Comparison of ENCODE assay signal across 2 cellular contexts in genomic region chr5:115342593-115343377, GRCh38.
A peak's percentile ranks its signal among the peaks of the same experiment; 100 is the strongest.
TF ChIP-seq lines count a peak whose summit lies in the region.

No MANE protein-coding gene starts in this region.

TF ChIP-seq in Ishikawa, 13 proteins besides CTCF, POLR2A, EP300 and RAD21:
- peak; percentile 52 for TF ChIP-seq TEAD4 (IDR thresholded peaks at IDR 0.05)
- no peak for TF ChIP-seq MAX (IDR thresholded peaks at IDR 0.05)
- peak; percentile 70 for TF ChIP-seq NFIC (IDR thresholded peaks at IDR 0.05)
- TF ChIP-seq FOXM1 (IDR thresholded peaks at IDR 0.05; ENCODE audit: borderline replicate concordance, low read depth), result no peak
- TF ChIP-seq ZBTB7A (IDR thresholded peaks at IDR 0.05; ENCODE audit: low read depth), result no peak
- no peak for TF ChIP-seq TAF1 (IDR thresholded peaks at IDR 0.05; ENCODE audit: low read depth)
- TF ChIP-seq TCF12 (IDR thresholded peaks at IDR 0.05; ENCODE audit: low read depth), result no peak
- no peak for TF ChIP-seq YY1 (IDR thresholded peaks at IDR 0.05; ENCODE audit: low read depth)
- TF ChIP-seq USF1 (IDR thresholded peaks at IDR 0.05), result no peak
- no peak for TF ChIP-seq REST (IDR thresholded peaks at IDR 0.05; ENCODE audit: low read depth)
- no peak for TF ChIP-seq CEBPB (IDR thresholded peaks at IDR 0.05)
- TF ChIP-seq CREB1 (IDR thresholded peaks at IDR 0.05; ENCODE audit: low read depth), result no peak

TF ChIP-seq in H1, 55 proteins besides CTCF, POLR2A, EP300 and RAD21:
- TF ChIP-seq SIRT6 (IDR thresholded peaks at IDR 0.05; ENCODE audit: low read length), result no peak
- TF ChIP-seq CBX5 (IDR thresholded peaks at IDR 0.05; ENCODE audit: low read depth, low read length), result no peak
- no peak for TF ChIP-seq BRCA1 (IDR thresholded peaks at IDR 0.05; ENCODE audit: low read depth, low read length)
- TF ChIP-seq SIX5 (IDR thresholded peaks at IDR 0.05; ENCODE audit: low read depth, low read length), result no peak
- no peak for TF ChIP-seq YY1 (IDR thresholded peaks at IDR 0.05; ENCODE audit: low read depth, low read length)
- TF ChIP-seq MAFK (IDR thresholded peaks at IDR 0.05; ENCODE audit: low read depth, low read length), result no peak
- TF ChIP-seq JUN (IDR thresholded peaks at IDR 0.05; ENCODE audit: low read depth, low read length), result no peak
- TF ChIP-seq RNF2 (IDR thresholded peaks at IDR 0.05; ENCODE audit: borderline replicate concordance, low read depth, low read length, missing control alignments, poor library complexity, severe bottlenecking), result no peak
- no peak for TF ChIP-seq CEBPB (IDR thresholded peaks at IDR 0.05; ENCODE audit: low read depth, low read length)
- TF ChIP-seq ZNF274 (IDR thresholded peaks at IDR 0.05; ENCODE audit: borderline replicate concordance, extremely low read depth, low read length), result no peak
